In the genomic region with DNA sequence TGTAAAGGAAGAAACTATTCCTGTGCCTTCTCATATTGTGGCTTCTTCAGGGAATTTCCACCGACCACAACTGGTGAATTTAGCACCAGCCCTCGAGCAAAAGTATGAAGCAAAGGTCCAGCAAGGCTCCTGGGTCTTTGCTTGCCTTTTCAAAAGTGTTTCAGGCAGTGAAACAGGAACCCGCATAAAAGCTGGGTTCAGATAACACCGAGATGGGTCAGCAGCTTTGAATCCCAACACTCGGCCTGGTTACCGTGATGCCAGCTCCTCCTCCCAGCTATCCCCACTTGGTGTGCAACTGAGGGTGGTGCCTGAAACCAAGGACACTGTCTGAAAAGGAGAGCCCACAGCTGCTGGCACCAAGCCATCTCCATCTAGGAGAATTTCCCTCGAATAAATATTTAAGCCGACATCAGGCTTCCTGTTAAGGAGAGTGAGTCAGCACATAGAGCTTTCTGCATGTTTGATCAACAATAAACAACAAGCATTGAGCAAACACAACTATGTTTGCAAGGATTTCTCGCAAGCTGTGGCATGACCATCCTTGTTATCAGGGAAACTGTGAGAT, we compare ENCODE assay signal across 1 cellular context.
TF ChIP-seq lines count a peak whose summit lies in the region.

No MANE protein-coding gene starts in this region.

TF ChIP-seq in HepG2, 621 proteins besides CTCF, POLR2A, EP300 and RAD21 (continued from another document and continues in another):
- TF ChIP-seq, protein P1, sequence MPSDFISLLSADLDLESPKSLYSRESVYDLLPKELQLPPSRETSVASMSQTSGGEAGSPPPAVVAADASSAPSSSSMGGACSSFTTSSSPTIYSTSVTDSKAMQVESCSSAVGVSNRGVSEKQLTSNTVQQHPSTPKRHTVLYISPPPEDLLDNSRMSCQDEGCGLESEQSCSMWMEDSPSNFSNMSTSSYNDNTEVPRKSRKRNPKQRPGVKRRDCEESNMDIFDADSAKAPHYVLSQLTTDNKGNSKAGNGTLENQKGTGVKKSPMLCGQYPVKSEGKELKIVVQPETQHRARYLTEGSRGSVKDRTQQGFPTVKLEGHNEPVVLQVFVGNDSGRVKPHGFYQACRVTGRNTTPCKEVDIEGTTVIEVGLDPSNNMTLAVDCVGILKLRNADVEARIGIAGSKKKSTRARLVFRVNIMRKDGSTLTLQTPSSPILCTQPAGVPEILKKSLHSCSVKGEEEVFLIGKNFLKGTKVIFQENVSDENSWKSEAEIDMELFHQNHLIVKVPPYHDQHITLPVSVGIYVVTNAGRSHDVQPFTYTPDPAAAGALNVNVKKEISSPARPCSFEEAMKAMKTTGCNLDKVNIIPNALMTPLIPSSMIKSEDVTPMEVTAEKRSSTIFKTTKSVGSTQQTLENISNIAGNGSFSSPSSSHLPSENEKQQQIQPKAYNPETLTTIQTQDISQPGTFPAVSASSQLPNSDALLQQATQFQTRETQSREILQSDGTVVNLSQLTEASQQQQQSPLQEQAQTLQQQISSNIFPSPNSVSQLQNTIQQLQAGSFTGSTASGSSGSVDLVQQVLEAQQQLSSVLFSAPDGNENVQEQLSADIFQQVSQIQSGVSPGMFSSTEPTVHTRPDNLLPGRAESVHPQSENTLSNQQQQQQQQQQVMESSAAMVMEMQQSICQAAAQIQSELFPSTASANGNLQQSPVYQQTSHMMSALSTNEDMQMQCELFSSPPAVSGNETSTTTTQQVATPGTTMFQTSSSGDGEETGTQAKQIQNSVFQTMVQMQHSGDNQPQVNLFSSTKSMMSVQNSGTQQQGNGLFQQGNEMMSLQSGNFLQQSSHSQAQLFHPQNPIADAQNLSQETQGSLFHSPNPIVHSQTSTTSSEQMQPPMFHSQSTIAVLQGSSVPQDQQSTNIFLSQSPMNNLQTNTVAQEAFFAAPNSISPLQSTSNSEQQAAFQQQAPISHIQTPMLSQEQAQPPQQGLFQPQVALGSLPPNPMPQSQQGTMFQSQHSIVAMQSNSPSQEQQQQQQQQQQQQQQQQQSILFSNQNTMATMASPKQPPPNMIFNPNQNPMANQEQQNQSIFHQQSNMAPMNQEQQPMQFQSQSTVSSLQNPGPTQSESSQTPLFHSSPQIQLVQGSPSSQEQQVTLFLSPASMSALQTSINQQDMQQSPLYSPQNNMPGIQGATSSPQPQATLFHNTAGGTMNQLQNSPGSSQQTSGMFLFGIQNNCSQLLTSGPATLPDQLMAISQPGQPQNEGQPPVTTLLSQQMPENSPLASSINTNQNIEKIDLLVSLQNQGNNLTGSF (CRISPR knock-in tag; IDR thresholded peaks at IDR 0.05), result no peak
- TF ChIP-seq SNAPC2 (CRISPR knock-in tag; IDR thresholded peaks at IDR 0.05), result 0 out of 2 replicates have a peak, but pooled peaks have one; percentile 42
- no peak for TF ChIP-seq ZNF264 (CRISPR knock-in tag; IDR thresholded peaks at IDR 0.05)
- TF ChIP-seq, protein P2, sequence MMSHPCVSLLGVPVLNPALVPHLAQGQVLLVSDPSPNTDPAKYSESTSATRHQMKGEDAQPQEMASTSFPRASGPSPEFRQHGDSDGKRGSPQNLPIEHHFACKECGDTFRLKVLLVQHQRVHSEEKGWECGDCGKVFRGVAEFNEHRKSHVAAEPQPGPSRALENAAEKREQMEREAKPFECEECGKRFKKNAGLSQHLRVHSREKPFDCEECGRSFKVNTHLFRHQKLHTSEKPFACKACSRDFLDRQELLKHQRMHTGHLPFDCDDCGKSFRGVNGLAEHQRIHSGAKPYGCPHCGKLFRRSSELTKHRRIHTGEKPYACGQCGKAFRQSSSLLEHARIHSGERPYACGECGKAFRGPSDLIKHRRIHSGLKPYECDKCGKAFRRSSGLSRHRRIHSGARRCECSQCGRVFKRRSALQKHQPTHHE (CRISPR knock-in tag; IDR thresholded peaks at IDR 0.05; ENCODE audit: borderline replicate concordance), result no peak
- peak; percentile 93 for TF ChIP-seq NFIC (IDR thresholded peaks at IDR 0.05; ENCODE audit: low read length)
- TF ChIP-seq, protein P3, sequence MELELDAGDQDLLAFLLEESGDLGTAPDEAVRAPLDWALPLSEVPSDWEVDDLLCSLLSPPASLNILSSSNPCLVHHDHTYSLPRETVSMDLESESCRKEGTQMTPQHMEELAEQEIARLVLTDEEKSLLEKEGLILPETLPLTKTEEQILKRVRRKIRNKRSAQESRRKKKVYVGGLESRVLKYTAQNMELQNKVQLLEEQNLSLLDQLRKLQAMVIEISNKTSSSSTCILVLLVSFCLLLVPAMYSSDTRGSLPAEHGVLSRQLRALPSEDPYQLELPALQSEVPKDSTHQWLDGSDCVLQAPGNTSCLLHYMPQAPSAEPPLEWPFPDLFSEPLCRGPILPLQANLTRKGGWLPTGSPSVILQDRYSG (CRISPR knock-in tag; IDR thresholded peaks at IDR 0.05), result no peak
- no peak for TF ChIP-seq ZNF652 (CRISPR knock-in tag; IDR thresholded peaks at IDR 0.05; ENCODE audit: borderline replicate concordance, low read depth)
- TF ChIP-seq ZNF552 (CRISPR knock-in tag; IDR thresholded peaks at IDR 0.05; ENCODE audit: borderline replicate concordance), result no peak
- TF ChIP-seq NFRKB (IDR thresholded peaks at IDR 0.05), result no peak
- TF ChIP-seq, protein P4, sequence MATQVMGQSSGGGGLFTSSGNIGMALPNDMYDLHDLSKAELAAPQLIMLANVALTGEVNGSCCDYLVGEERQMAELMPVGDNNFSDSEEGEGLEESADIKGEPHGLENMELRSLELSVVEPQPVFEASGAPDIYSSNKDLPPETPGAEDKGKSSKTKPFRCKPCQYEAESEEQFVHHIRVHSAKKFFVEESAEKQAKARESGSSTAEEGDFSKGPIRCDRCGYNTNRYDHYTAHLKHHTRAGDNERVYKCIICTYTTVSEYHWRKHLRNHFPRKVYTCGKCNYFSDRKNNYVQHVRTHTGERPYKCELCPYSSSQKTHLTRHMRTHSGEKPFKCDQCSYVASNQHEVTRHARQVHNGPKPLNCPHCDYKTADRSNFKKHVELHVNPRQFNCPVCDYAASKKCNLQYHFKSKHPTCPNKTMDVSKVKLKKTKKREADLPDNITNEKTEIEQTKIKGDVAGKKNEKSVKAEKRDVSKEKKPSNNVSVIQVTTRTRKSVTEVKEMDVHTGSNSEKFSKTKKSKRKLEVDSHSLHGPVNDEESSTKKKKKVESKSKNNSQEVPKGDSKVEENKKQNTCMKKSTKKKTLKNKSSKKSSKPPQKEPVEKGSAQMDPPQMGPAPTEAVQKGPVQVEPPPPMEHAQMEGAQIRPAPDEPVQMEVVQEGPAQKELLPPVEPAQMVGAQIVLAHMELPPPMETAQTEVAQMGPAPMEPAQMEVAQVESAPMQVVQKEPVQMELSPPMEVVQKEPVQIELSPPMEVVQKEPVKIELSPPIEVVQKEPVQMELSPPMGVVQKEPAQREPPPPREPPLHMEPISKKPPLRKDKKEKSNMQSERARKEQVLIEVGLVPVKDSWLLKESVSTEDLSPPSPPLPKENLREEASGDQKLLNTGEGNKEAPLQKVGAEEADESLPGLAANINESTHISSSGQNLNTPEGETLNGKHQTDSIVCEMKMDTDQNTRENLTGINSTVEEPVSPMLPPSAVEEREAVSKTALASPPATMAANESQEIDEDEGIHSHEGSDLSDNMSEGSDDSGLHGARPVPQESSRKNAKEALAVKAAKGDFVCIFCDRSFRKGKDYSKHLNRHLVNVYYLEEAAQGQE (IDR thresholded peaks at IDR 0.05; ENCODE audit: borderline replicate concordance in 1 of 2, low read depth in 1 of 2, low read length in 2 of 2), result no peak; a peak in 1 of 4 replicates
- TF ChIP-seq ZNF451 (CRISPR knock-in tag; IDR thresholded peaks at IDR 0.05), result no peak
- TF ChIP-seq ZFX (CRISPR knock-in tag; IDR thresholded peaks at IDR 0.05; ENCODE audit: low read depth), result no peak; the same call in 1 of the 2 replicates
- peak; percentile 51; the same call in 1 of the 2 replicates for TF ChIP-seq RCOR2 (CRISPR knock-in tag; IDR thresholded peaks at IDR 0.05)
- TF ChIP-seq, protein P5, sequence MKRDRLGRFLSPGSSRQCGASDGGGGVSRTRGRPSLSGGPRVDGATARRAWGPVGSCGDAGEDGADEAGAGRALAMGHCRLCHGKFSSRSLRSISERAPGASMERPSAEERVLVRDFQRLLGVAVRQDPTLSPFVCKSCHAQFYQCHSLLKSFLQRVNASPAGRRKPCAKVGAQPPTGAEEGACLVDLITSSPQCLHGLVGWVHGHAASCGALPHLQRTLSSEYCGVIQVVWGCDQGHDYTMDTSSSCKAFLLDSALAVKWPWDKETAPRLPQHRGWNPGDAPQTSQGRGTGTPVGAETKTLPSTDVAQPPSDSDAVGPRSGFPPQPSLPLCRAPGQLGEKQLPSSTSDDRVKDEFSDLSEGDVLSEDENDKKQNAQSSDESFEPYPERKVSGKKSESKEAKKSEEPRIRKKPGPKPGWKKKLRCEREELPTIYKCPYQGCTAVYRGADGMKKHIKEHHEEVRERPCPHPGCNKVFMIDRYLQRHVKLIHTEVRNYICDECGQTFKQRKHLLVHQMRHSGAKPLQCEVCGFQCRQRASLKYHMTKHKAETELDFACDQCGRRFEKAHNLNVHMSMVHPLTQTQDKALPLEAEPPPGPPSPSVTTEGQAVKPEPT (CRISPR knock-in tag; IDR thresholded peaks at IDR 0.05; ENCODE audit: low read depth), result no peak
- TF ChIP-seq, protein P6, sequence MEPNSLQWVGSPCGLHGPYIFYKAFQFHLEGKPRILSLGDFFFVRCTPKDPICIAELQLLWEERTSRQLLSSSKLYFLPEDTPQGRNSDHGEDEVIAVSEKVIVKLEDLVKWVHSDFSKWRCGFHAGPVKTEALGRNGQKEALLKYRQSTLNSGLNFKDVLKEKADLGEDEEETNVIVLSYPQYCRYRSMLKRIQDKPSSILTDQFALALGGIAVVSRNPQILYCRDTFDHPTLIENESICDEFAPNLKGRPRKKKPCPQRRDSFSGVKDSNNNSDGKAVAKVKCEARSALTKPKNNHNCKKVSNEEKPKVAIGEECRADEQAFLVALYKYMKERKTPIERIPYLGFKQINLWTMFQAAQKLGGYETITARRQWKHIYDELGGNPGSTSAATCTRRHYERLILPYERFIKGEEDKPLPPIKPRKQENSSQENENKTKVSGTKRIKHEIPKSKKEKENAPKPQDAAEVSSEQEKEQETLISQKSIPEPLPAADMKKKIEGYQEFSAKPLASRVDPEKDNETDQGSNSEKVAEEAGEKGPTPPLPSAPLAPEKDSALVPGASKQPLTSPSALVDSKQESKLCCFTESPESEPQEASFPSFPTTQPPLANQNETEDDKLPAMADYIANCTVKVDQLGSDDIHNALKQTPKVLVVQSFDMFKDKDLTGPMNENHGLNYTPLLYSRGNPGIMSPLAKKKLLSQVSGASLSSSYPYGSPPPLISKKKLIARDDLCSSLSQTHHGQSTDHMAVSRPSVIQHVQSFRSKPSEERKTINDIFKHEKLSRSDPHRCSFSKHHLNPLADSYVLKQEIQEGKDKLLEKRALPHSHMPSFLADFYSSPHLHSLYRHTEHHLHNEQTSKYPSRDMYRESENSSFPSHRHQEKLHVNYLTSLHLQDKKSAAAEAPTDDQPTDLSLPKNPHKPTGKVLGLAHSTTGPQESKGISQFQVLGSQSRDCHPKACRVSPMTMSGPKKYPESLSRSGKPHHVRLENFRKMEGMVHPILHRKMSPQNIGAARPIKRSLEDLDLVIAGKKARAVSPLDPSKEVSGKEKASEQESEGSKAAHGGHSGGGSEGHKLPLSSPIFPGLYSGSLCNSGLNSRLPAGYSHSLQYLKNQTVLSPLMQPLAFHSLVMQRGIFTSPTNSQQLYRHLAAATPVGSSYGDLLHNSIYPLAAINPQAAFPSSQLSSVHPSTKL (CRISPR knock-in tag; IDR thresholded peaks at IDR 0.05), result peak; percentile 96
- TF ChIP-seq, protein P7, sequence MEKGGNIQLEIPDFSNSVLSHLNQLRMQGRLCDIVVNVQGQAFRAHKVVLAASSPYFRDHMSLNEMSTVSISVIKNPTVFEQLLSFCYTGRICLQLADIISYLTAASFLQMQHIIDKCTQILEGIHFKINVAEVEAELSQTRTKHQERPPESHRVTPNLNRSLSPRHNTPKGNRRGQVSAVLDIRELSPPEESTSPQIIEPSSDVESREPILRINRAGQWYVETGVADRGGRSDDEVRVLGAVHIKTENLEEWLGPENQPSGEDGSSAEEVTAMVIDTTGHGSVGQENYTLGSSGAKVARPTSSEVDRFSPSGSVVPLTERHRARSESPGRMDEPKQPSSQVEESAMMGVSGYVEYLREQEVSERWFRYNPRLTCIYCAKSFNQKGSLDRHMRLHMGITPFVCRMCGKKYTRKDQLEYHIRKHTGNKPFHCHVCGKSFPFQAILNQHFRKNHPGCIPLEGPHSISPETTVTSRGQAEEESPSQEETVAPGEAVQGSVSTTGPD (CRISPR knock-in tag; IDR thresholded peaks at IDR 0.05), result no peak
- no peak for TF ChIP-seq DNMT3B (CRISPR knock-in tag; conservative IDR thresholded peaks at IDR 0.05)
- TF ChIP-seq ZNF564 (CRISPR knock-in tag; IDR thresholded peaks at IDR 0.05), result no peak
- TF ChIP-seq ZNF883 (CRISPR knock-in tag; IDR thresholded peaks at IDR 0.05; ENCODE audit: not compliant biosample characterization), result no peak
- TF ChIP-seq KMT2A (CRISPR knock-in tag; IDR thresholded peaks at IDR 0.05), result no peak
- TF ChIP-seq ZFP36 (IDR thresholded peaks at IDR 0.05; ENCODE audit: borderline replicate concordance, low read depth, low read length, partially characterized antibody), result no peak
- TF ChIP-seq, protein P8, sequence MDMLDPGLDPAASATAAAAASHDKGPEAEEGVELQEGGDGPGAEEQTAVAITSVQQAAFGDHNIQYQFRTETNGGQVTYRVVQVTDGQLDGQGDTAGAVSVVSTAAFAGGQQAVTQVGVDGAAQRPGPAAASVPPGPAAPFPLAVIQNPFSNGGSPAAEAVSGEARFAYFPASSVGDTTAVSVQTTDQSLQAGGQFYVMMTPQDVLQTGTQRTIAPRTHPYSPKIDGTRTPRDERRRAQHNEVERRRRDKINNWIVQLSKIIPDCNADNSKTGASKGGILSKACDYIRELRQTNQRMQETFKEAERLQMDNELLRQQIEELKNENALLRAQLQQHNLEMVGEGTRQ (IDR thresholded peaks at IDR 0.05; ENCODE audit: low read depth, low read length), result no peak
- TF ChIP-seq, protein P8 (CRISPR knock-in tag; IDR thresholded peaks at IDR 0.05; ENCODE audit: borderline replicate concordance), result no peak
- TF ChIP-seq NR2C2 (CRISPR knock-in tag; IDR thresholded peaks at IDR 0.05; ENCODE audit: borderline replicate concordance), result no peak
- no peak for TF ChIP-seq CBX1 (IDR thresholded peaks at IDR 0.05; ENCODE audit: low read depth)
- TF ChIP-seq, protein P9, sequence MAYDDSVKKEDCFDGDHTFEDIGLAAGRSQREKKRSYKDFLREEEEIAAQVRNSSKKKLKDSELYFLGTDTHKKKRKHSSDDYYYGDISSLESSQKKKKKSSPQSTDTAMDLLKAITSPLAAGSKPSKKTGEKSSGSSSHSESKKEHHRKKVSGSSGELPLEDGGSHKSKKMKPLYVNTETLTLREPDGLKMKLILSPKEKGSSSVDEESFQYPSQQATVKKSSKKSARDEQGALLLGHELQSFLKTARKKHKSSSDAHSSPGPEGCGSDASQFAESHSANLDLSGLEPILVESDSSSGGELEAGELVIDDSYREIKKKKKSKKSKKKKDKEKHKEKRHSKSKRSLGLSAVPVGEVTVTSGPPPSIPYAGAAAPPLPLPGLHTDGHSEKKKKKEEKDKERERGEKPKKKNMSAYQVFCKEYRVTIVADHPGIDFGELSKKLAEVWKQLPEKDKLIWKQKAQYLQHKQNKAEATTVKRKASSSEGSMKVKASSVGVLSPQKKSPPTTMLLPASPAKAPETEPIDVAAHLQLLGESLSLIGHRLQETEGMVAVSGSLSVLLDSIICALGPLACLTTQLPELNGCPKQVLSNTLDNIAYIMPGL (CRISPR knock-in tag; IDR thresholded peaks at IDR 0.05; ENCODE audit: borderline replicate concordance in 1 of 2, low read depth in 1 of 2), result no peak
